In the genomic region with DNA sequence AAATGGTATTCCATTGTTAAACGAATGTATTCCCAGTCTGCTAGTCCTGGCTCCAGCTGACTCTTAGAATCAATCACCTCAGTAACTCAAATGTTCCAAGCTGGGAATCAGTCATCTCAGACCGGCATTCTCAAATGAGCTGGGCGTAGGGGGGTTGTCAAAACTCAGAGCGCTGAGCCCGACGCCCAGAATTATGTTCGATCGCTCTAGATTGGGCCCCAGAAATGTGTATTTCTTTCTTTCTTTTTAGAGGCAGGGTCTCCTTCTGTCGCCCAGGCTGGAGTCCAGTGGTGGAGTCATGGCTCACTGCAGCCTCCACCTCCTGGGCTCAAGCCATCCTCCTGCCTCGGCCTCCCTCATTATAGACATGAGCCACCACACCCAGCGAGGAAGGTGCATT, we compare ENCODE assay signal across 8 cellular contexts.
A peak's percentile ranks its signal among the peaks of the same experiment; 100 is the strongest.
DNase-seq lines count a peak whose midpoint lies in the region; ATAC-seq and TF ChIP-seq lines count a peak whose summit lies in the region.

No MANE protein-coding gene starts in this region.

- H3K27ac ChIP-seq in iPS DF 6.9 (ENCODE audit: low read length) (no peak overlapping the region), gastrocnemius medialis (no peak overlapping the region)

- no peak overlapping the region for H3K27ac Mint-ChIP-seq in activated T-helper 17 cell treated with anti-CD3 and anti-CD28 coated beads, Interleukin-2, amount 50 U/mL, for 72 hours

- peak overlapping the region; percentile 76 for H3K4me3 Mint-ChIP-seq in activated T-helper 17 cell treated with anti-CD3 and anti-CD28 coated beads, Interleukin-2, amount 50 U/mL, for 72 hours

- ATAC-seq in activated T-helper 17 cell treated with anti-CD3 and anti-CD28 coated beads, Interleukin-2, amount 50 U/mL, for 72 hours (replicated peaks): no peak
- ATAC-seq in gastrocnemius medialis: no peak

- peaks cover 6% of the 10 kb centered on the region for H3K4me1 Mint-ChIP-seq in activated T-helper 17 cell treated with anti-CD3 and anti-CD28 coated beads, Interleukin-2, amount 50 U/mL, for 72 hours

- peaks cover 4% of the 10 kb centered on the region for H3K9me3 Mint-ChIP-seq in activated T-helper 17 cell treated with anti-CD3 and anti-CD28 coated beads, Interleukin-2, amount 50 U/mL, for 72 hours

- intact Hi-C loops in gastrocnemius medialis (cut with DNase I; ENCODE audit: low total_unique reads): loop anchor here (2.0 kb wide), 1 partner anchor 100 kb away; the partner anchor contains the start of gene IGF1R

- TF ChIP-seq CTCF in gastrocnemius medialis (IDR thresholded peaks at IDR 0.05 in 4 of 5, conservative IDR thresholded peaks at IDR 0.05 in 1 of 5): no peak

- TF ChIP-seq POLR2A in gastrocnemius medialis (IDR thresholded peaks at IDR 0.05): no peak

- in situ Hi-C loops in gastrocnemius medialis (cut with MboI; ENCODE audit: low sequenced_read_pairs in 4 of 4): no loop called here

- peak overlapping the region; percentile 61; the same call in 1 of the 2 replicates for H3K4me3 ChIP-seq in H7 (ENCODE audit: insufficient read depth, low read depth, low read length)
- H3K4me3 ChIP-seq in iPS DF 6.9 (ENCODE audit: low read length): peak overlapping the region; percentile 46; the same call in 1 of the 2 replicates
- H3K4me3 ChIP-seq in gastrocnemius medialis: peak overlapping the region; percentile 54 to 70 (median 59)

- no peaks in the 10 kb centered on the region for H3K36me3 ChIP-seq in H7 (replicated peaks; ENCODE audit: control insufficient read depth, insufficient read depth, low read length)
- H3K36me3 ChIP-seq in iPS DF 6.9 (ENCODE audit: control insufficient read depth, insufficient read depth, low read length): no peaks in the 10 kb centered on the region
- H3K36me3 ChIP-seq in gastrocnemius medialis: no peaks in the 10 kb centered on the region

- H3K27me3 ChIP-seq in H7 (ENCODE audit: control insufficient read depth, insufficient read depth, low read length) (no peaks in the 10 kb centered on the region; the same call in none of the 2 replicates), iPS DF 6.9 (ENCODE audit: control insufficient read depth, insufficient read depth, low read length) (no peaks in the 10 kb centered on the region), gastrocnemius medialis (peaks cover 11 to 27% (median 15%) of the 10 kb centered on the region in 3 donors)

- no peak for DNase-seq in H7
- no peak for DNase-seq in iPS DF 6.9 (ENCODE audit: low read depth, low spot score)
- no peak for DNase-seq in gastrocnemius medialis
- DNase-seq in DMS153 treated with DMSO at 0.1 percent for 48 hours (lab: John Stamatoyannopoulos, UW; ENCODE audit: unreplicated experiment): no peak
- no peak for DNase-seq in GM03348 (ENCODE audit: low spot score)
- no peak for DNase-seq in stimulated activated CD4-positive, alpha-beta T cell treated with anti-CD3 and anti-CD28 coated beads, Interleukin-4, amount 100 ng/mL, for 4 hours
- DNase-seq in activated CD4-positive, alpha-beta T cell treated with anti-CD3 and anti-CD28 coated beads, Interleukin-2, amount 50 U/mL, for 1 hour: no peak

- H3K9me3 ChIP-seq in iPS DF 6.9 (ENCODE audit: control insufficient read depth, insufficient read depth, low read length) (no peaks in the 10 kb centered on the region), gastrocnemius medialis (no peaks in the 10 kb centered on the region)

- H3K36me3 Mint-ChIP-seq in activated T-helper 17 cell treated with anti-CD3 and anti-CD28 coated beads, Interleukin-2, amount 50 U/mL, for 72 hours (ENCODE audit: low read depth): no peaks in the 10 kb centered on the region

- H3K27me3 Mint-ChIP-seq in activated T-helper 17 cell treated with anti-CD3 and anti-CD28 coated beads, Interleukin-2, amount 50 U/mL, for 72 hours: peaks cover 47% of the 10 kb centered on the region

- H3K4me1 ChIP-seq in iPS DF 6.9 (ENCODE audit: control insufficient read depth, insufficient read depth, low read length) (peaks cover 2% of the 10 kb centered on the region), gastrocnemius medialis (peaks cover 4 to 17% of the 10 kb centered on the region in 2 donors)

- WGBS in iPS DF 6.9 (ENCODE audit: insufficient coverage, insufficient read length): no CpG with 5 or more reads among the region's 11 CpGs
